12 cellular contexts compared by ENCODE assay signal in the genomic region with DNA sequence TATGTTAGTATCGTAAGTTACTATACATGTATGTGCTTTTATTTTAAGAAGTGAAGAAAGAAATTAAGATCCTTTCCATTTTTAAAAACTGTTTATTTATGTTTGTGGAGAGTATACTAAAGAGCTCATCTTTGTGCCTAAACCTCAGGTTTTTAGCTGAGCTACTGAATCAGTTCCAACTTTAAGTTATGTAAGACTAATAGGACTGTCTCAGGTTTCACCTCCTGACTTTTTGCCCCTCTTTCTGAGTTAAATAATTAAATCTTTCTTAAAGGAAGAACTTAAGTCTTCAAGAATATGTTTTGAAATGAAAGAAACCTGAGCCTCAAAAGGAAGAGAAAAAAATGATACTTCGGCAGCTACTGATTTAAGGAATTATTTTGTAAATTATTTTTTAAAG. TPM values are rescaled to one million over a fixed set of nuclear protein-coding genes. Genes with fewer than 3 reads are reported as not detected.
A peak's percentile ranks its signal among the peaks of the same experiment; 100 is the strongest.
DNase-seq lines count a peak whose midpoint lies in the region; ATAC-seq lines count a peak whose summit lies in the region.
"Had no signal": no experiment of that assay in that cellular context is flagged by ENCODE, and none has a peak within 500 bp of the region (broad histone marks: within the 10 kb centered on the region; RNA-seq: fewer than 3 reads in every experiment).

No MANE protein-coding gene starts in this region.

- no peak overlapping the region for H3K27ac Mint-ChIP-seq in activated naive CD8-positive, alpha-beta T cell
- H3K27ac Mint-ChIP-seq in activated CD4-positive, alpha-beta memory T cell treated with anti-CD3 and anti-CD28 coated beads, Interleukin-2, amount 10 ng/mL, durations not matched to agents 7 days and 5 days: no peak overlapping the region
- H3K27ac Mint-ChIP-seq: stimulated activated naive B cell treated with anti-CD40 and anti-IgM and Interleukin-4, amounts not matched to agents 10 μg/mL and 1 μg/mL and 100 μg/mL, for 72 hours had no signal

- CTCF ChIA-PET in activated CD4-positive, alpha-beta memory T cell treated with anti-CD3 and anti-CD28 coated beads, Interleukin-2, amount 10 ng/mL, durations not matched to agents 7 days and 5 days (lab: Charles Lee): interaction anchor here (0.8 to 1.1 kb wide), 2 partner anchors 94 to 124 kb away, joined by 3 read pairs; no protein-coding TSS in a partner anchor

- no peaks in the 10 kb centered on the region for H3K9me3 Mint-ChIP-seq in activated T-cell treated with anti-CD3 and anti-CD28 coated beads, Interleukin-2, amount 50 U/mL, for 4 hours
- no peaks in the 10 kb centered on the region for H3K9me3 Mint-ChIP-seq in activated naive CD8-positive, alpha-beta T cell (ENCODE audit: low read depth)
- H3K9me3 Mint-ChIP-seq in activated CD4-positive, alpha-beta memory T cell treated with anti-CD3 and anti-CD28 coated beads, Interleukin-2, amount 10 ng/mL, durations not matched to agents 7 days and 5 days: no peaks in the 10 kb centered on the region
- H3K9me3 Mint-ChIP-seq: stimulated activated naive B cell treated with anti-CD40 and anti-IgM and Interleukin-4, amounts not matched to agents 10 μg/mL and 1 μg/mL and 100 μg/mL, for 72 hours had no signal

- peaks cover 52% of the 10 kb centered on the region for H3K4me1 Mint-ChIP-seq in activated T-cell treated with anti-CD3 and anti-CD28 coated beads, Interleukin-2, amount 50 U/mL, for 4 hours (ENCODE audit: low read depth)
- peaks cover 64% of the 10 kb centered on the region for H3K4me1 Mint-ChIP-seq in activated naive CD8-positive, alpha-beta T cell (ENCODE audit: low read depth)
- H3K4me1 Mint-ChIP-seq in activated CD4-positive, alpha-beta memory T cell treated with anti-CD3 and anti-CD28 coated beads, Interleukin-2, amount 10 ng/mL, durations not matched to agents 7 days and 5 days: peaks cover 57% of the 10 kb centered on the region

- peaks cover 17% of the 10 kb centered on the region for H3K36me3 Mint-ChIP-seq in activated T-cell treated with anti-CD3 and anti-CD28 coated beads, Interleukin-2, amount 50 U/mL, for 4 hours (ENCODE audit: insufficient read depth)
- H3K36me3 Mint-ChIP-seq in activated naive CD8-positive, alpha-beta T cell: peaks cover 12% of the 10 kb centered on the region
- H3K36me3 Mint-ChIP-seq in activated CD4-positive, alpha-beta memory T cell treated with anti-CD3 and anti-CD28 coated beads, Interleukin-2, amount 10 ng/mL, durations not matched to agents 7 days and 5 days (ENCODE audit: low read depth): peaks cover 45% of the 10 kb centered on the region

- peak overlapping the region; percentile 92; the same call in 1 of the 2 replicates for H3K9ac ChIP-seq in iPS-20b (ENCODE audit: low read depth, low read length)
- peak overlapping the region in 1 of 2 donors; percentile 14 for H3K9ac ChIP-seq in stomach smooth muscle (ENCODE audit: low read length in 2 of 2)

- ATAC-seq in activated T-cell treated with anti-CD3 and anti-CD28 coated beads, Interleukin-2, amount 50 U/mL, for 4 hours: no peak
- ATAC-seq in GM19463 (IDR thresholded peaks at IDR 0.05; ENCODE audit: unreplicated experiment): no peak
- ATAC-seq: mucosa of descending colon; stimulated activated naive B cell treated with anti-CD40 and anti-IgM and Interleukin-4, amounts not matched to agents 10 μg/mL and 1 μg/mL and 100 μg/mL, for 72 hours had no signal

- H3K27me3 ChIP-seq in iPS-20b (ENCODE audit: insufficient read depth, low read length) (peaks cover 5% of the 10 kb centered on the region; the same call in 1 of the 2 replicates), stomach smooth muscle (ENCODE audit: control insufficient read depth in 1 of 2, insufficient read depth in 2 of 2, low read length in 2 of 2) (no peaks in the 10 kb centered on the region)

- no peaks in the 10 kb centered on the region for H3K27me3 Mint-ChIP-seq in activated T-cell treated with anti-CD3 and anti-CD28 coated beads, Interleukin-2, amount 50 U/mL, for 4 hours (ENCODE audit: low read depth)
- H3K27me3 Mint-ChIP-seq in activated naive CD8-positive, alpha-beta T cell: no peaks in the 10 kb centered on the region
- H3K27me3 Mint-ChIP-seq in activated CD4-positive, alpha-beta memory T cell treated with anti-CD3 and anti-CD28 coated beads, Interleukin-2, amount 10 ng/mL, durations not matched to agents 7 days and 5 days: peaks cover 3% of the 10 kb centered on the region
- H3K27me3 Mint-ChIP-seq: stimulated activated naive B cell treated with anti-CD40 and anti-IgM and Interleukin-4, amounts not matched to agents 10 μg/mL and 1 μg/mL and 100 μg/mL, for 72 hours had no signal

- H3K36me3 ChIP-seq in iPS-20b (ENCODE audit: insufficient read depth, low read depth, low read length): peaks cover 22% of the 10 kb centered on the region; the same call in 1 of the 2 replicates
- peaks cover 0 to 2% of the 10 kb centered on the region in 2 donors for H3K36me3 ChIP-seq in stomach smooth muscle (ENCODE audit: control insufficient read depth in 2 of 2, insufficient read depth in 2 of 2, low read length in 2 of 2)

- POLR2A ChIA-PET in activated CD4-positive, alpha-beta memory T cell treated with anti-CD3 and anti-CD28 coated beads, Interleukin-2, amount 10 ng/mL, durations not matched to agents 7 days and 5 days (lab: Charles Lee): interaction anchor here (0.6 to 2.1 kb wide), 5 partner anchors 30 to 531 kb away, joined by 3 to 9 read pairs (median 3); a partner anchor contains a TSS

- DNase-seq in activated T-cell treated with anti-CD3 and anti-CD28 coated beads, Interleukin-2, amount 50 U/mL, for 4 hours: no peak
- DNase-seq in activated T-cell treated with anti-CD3 and anti-CD28 coated beads for 4 hours (no peak), NCI-H510A (lab: John Stamatoyannopoulos, UW) (no peak)
- DNase-seq in activated CD4-positive, alpha-beta memory T cell treated with anti-CD3 and anti-CD28 coated beads, Interleukin-2, amount 10 ng/mL, durations not matched to agents 7 days and 5 days: no peak
- DNase-seq: C1 segment of cervical spinal cord; mucosa of descending colon; stimulated activated naive B cell treated with anti-CD40 and anti-IgM and Interleukin-4, amounts not matched to agents 10 μg/mL and 1 μg/mL and 100 μg/mL, for 72 hours; T1000 had no signal

- H3K4me3 ChIP-seq in iPS-20b (ENCODE audit: low read length): peak overlapping the region; percentile 81
- H3K4me3 ChIP-seq in stomach smooth muscle (ENCODE audit: low read length in 2 of 2): peak overlapping the region; percentile 85
- H3K4me3 ChIP-seq: mucosa of descending colon had no signal

- H3K4me1 ChIP-seq in iPS-20b (ENCODE audit: insufficient read depth, low read length): peaks cover 8% of the 10 kb centered on the region; the same call in 1 of the 2 replicates
- H3K4me1 ChIP-seq in stomach smooth muscle (ENCODE audit: control insufficient read depth, insufficient read depth, low read length): peaks cover 8% of the 10 kb centered on the region

- H3K4me3 Mint-ChIP-seq in activated T-cell treated with anti-CD3 and anti-CD28 coated beads, Interleukin-2, amount 50 U/mL, for 4 hours: peak overlapping the region; percentile 97
- peak overlapping the region; percentile 96 for H3K4me3 Mint-ChIP-seq in activated naive CD8-positive, alpha-beta T cell
- H3K4me3 Mint-ChIP-seq in activated CD4-positive, alpha-beta memory T cell treated with anti-CD3 and anti-CD28 coated beads, Interleukin-2, amount 10 ng/mL, durations not matched to agents 7 days and 5 days: no peak overlapping the region

- no peak overlapping the region for H3K27ac ChIP-seq in iPS-20b (ENCODE audit: low read length)
- H3K27ac ChIP-seq in stomach smooth muscle (ENCODE audit: low read length): no peak overlapping the region

- no peaks in the 10 kb centered on the region for H3K9me3 ChIP-seq in iPS-20b (ENCODE audit: insufficient read depth, low read depth, low read length)
- no peaks in the 10 kb centered on the region for H3K9me3 ChIP-seq in stomach smooth muscle (ENCODE audit: control insufficient read depth in 2 of 2, low read length in 2 of 2)
- H3K9me3 ChIP-seq: mucosa of descending colon had no signal

RNA-seq across cellular contexts. Expression of a gene that starts 2.6 kb away (rescaled TPM):
- total RNA-seq in activated T-cell treated with anti-CD3 and anti-CD28 coated beads, Interleukin-2, amount 50 U/mL, for 4 hours: 10 to 100 TPM; 55.7 to 61.4 (median 56.1) TPM
- 10 to 100 TPM; 53.4 to 55.6 TPM for total RNA-seq in activated CD4-positive, alpha-beta memory T cell treated with anti-CD3 and anti-CD28 coated beads, Interleukin-2, amount 10 ng/mL, durations not matched to agents 7 days and 5 days
